ENCODE assay signal across 8 cellular contexts in genomic region chr11:131694526-131695424, GRCh38.
DNase-seq lines count a peak whose midpoint lies in the region; ATAC-seq and TF ChIP-seq lines count a peak whose summit lies in the region.

No MANE protein-coding gene starts in this region.

- DNase-seq in AG08395 (ENCODE audit: low spot score) (peak; percentile 90), NCI-H146 treated with DMSO at 0.1 percent for 48 hours (lab: John Stamatoyannopoulos, UW; ENCODE audit: unreplicated experiment) (peak; percentile 13), dedifferentiated amniotic fluid mesenchymal stem cell (ENCODE audit: extremely low spot score) (peak; percentile 70), lower leg skin (ENCODE audit: low spot score in 2 of 2) (peak; percentile 49 to 94)
- peak; percentile 19 to 35 for DNase-seq in activated CD4-positive, alpha-beta T cell treated with anti-CD3 and anti-CD28 coated beads for 4 hours
- DNase-seq in stimulated activated CD4-positive, alpha-beta T cell treated with anti-CD3 and anti-CD28 coated beads, TNF-alpha, amount 100 ng/mL, for 48 hours (ENCODE audit: low read depth in 3 of 3) = peak; percentile 41 to 49 (median 44)

- no peak overlapping the region for H3K4me3 ChIP-seq in lower leg skin (ENCODE audit: low read depth, poor library complexity, severe bottlenecking)

- peak in 1 of 3 donors; percentile 39 for TF ChIP-seq CTCF in lower leg skin (IDR thresholded peaks at IDR 0.05)

- ATAC-seq in GM18508 (IDR thresholded peaks at IDR 0.05; ENCODE audit: insufficient read depth, unreplicated experiment) = peak; percentile 93
- ATAC-seq in HG02938 (IDR thresholded peaks at IDR 0.05; ENCODE audit: unreplicated experiment) = peak; percentile 83

- no peak for TF ChIP-seq POLR2A in lower leg skin (IDR thresholded peaks at IDR 0.05)

- 21 to 22% methylated on average over 34 of the region's 34 CpGs for WGBS in lower leg skin, 2 donors

- intact Hi-C loops in lower leg skin (cut with DNase I; ENCODE audit: low total_unique reads) = no loop called here

Comparison
In these comparisons a context has a peak if more than half of its experiments do, and no peak if none do; other contexts are left out.
1. DNase-seq: peak in every context shown above with its lines; median percentile 90 in AG08395; 72 in lower leg skin; 70 in dedifferentiated amniotic fluid mesenchymal stem cell; 44 in stimulated activated CD4-positive, alpha-beta T cell treated with anti-CD3 and anti-CD28 coated beads, TNF-alpha, amount 100 ng/mL, for 48 hours; 27 in activated CD4-positive, alpha-beta T cell treated with anti-CD3 and anti-CD28 coated beads for 4 hours; 13 in NCI-H146 treated with DMSO at 0.1 percent for 48 hours.